ENCODE assay signal across 8 cellular contexts in the genomic region with DNA sequence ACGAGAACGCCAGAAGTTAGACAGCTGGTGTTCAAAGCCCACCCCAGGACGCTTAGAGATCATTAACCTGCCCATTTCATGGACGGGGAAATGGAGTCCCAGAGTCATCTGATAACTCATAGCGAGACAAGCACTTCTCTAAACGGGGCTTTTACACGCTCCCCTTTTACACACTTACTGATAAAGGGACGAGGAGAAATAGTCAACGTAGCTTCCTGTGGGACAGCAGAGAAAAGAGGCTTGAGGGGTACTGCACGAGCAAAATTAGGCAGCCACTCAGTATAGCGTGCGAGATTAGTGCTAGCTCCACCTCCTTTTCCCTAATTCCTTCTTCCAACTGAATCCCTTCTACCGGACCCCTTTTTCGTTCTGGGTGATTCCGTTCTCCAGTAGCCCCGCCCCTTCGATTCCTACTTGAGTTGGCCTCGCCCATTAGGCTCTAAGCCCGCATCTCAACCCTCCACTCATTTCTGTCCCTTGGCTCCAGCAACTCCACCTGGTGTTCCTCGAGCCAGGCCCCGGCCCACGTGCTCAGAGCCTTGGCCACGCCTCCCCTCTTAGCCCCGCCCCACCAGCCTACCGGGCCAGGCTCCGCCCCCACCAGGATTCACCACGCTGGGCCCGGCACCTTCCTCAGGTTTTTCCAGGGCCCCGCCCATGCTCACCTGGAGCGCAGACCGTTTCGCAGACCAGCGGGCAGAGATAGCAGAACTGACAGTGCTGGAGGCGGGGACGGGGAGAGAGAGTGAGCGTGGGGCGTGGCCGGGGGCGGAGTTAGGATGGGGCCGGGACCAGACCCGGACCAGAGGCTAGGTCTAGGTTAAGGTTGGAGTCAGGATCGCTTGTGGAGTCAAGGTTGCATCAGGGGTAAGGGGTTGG. TPM values are rescaled to one million over a fixed set of nuclear protein-coding genes. Genes with fewer than 3 reads are reported as not detected.
A peak's percentile ranks its signal among the peaks of the same experiment; 100 is the strongest.
DNase-seq lines count a peak whose midpoint lies in the region; ATAC-seq and TF ChIP-seq lines count a peak whose summit lies in the region.

No MANE protein-coding gene starts in this region.

- H3K27ac ChIP-seq in fibroblast of lung (ENCODE audit: insufficient read depth, low read length), result no peak overlapping the region

- H3K4me2 ChIP-seq in fibroblast of lung (ENCODE audit: extremely low read depth, insufficient read depth, low read length), result no peak overlapping the region

- H3K4me1 ChIP-seq in fibroblast of lung (ENCODE audit: control insufficient read depth, extremely low read depth, insufficient read depth, low read length), result peaks cover 4% of the 10 kb centered on the region

- no peaks in the 10 kb centered on the region for H3K36me3 ChIP-seq in fibroblast of lung (ENCODE audit: control insufficient read depth, insufficient read depth, low read length)

- no peaks in the 10 kb centered on the region for H3K79me2 ChIP-seq in fibroblast of lung (ENCODE audit: control insufficient read depth, insufficient read depth, low read length)

- peak; percentile 34 for DNase-seq in SKM-1 treated with dmso at 0.1 percent for 144 hours (lab: John Stamatoyannopoulos, UW; ENCODE audit: unreplicated experiment)
- no peak for DNase-seq in SKM-1 (lab: John Stamatoyannopoulos, UW; ENCODE audit: unreplicated experiment)
- DNase-seq in NCI-H187 treated with DMSO at 0.1 percent for 48 hours (lab: John Stamatoyannopoulos, UW), result peak; percentile 100
- DNase-seq in activated CD4-positive, alpha-beta T cell treated with anti-CD3 and anti-CD28 coated beads, Interleukin-2, amount 10 ng/mL, durations not matched to agents 7 days and 5 days, result peak; percentile 26
- DNase-seq in fibroblast of lung (ENCODE audit: low read depth in 2 of 2), result peak; percentile 28 to 30
- no peak for DNase-seq in T1000 (lab: John Stamatoyannopoulos, UW)

- H3K27me3 Mint-ChIP-seq in activated CD4-positive, alpha-beta T cell treated with anti-CD3 and anti-CD28 coated beads, Interleukin-2, amount 10 ng/mL, durations not matched to agents 7 days and 5 days, result peaks cover 77% of the 10 kb centered on the region
- peaks cover 15% of the 10 kb centered on the region for H3K27me3 Mint-ChIP-seq in nephron (ENCODE audit: low read depth)

- no peak overlapping the region for H3K9ac ChIP-seq in fibroblast of lung (ENCODE audit: insufficient read depth, low read length)

- H2AFZ ChIP-seq in fibroblast of lung (ENCODE audit: low read length), result no peak overlapping the region

- TF ChIP-seq CTCF in fibroblast of lung (conservative IDR thresholded peaks at IDR 0.05 in 1 of 2, IDR thresholded peaks at IDR 0.05 in 1 of 2; ENCODE audit: low read depth in 1 of 2, low read length in 2 of 2) (no peak), nephron (IDR thresholded peaks at IDR 0.05; ENCODE audit: unreplicated experiment in 3 of 3) (no peak)

- peaks cover 26% of the 10 kb centered on the region for H3K4me1 Mint-ChIP-seq in activated CD4-positive, alpha-beta T cell treated with anti-CD3 and anti-CD28 coated beads, Interleukin-2, amount 10 ng/mL, durations not matched to agents 7 days and 5 days
- peaks cover 55% of the 10 kb centered on the region for H3K4me1 Mint-ChIP-seq in nephron

- H3K4me3 ChIP-seq in fibroblast of lung (replicated peaks in 1 of 4; ENCODE audit: control extremely low read depth in 1 of 4, insufficient read depth in 1 of 4, low read depth in 3 of 4, low read length in 4 of 4), result peak overlapping the region in 1 of 4 experiments; percentile 80

- CTCF ChIA-PET in activated CD4-positive, alpha-beta T cell treated with anti-CD3 and anti-CD28 coated beads, Interleukin-2, amount 10 ng/mL, durations not matched to agents 7 days and 5 days (lab: Charles Lee), result interaction anchor here (1.1 to 2.0 kb wide), 4 partner anchors 28 to 240 kb away, joined by 3 to 10 read pairs (median 3); a partner anchor contains a TSS

- no peak overlapping the region for H3K4me3 Mint-ChIP-seq in activated CD4-positive, alpha-beta T cell treated with anti-CD3 and anti-CD28 coated beads, Interleukin-2, amount 10 ng/mL, durations not matched to agents 7 days and 5 days
- peak overlapping the region; percentile 98 to 100 (median 99) for H3K4me3 Mint-ChIP-seq in nephron

- H3K9me3 Mint-ChIP-seq in activated CD4-positive, alpha-beta T cell treated with anti-CD3 and anti-CD28 coated beads, Interleukin-2, amount 10 ng/mL, durations not matched to agents 7 days and 5 days, result no peaks in the 10 kb centered on the region
- H3K9me3 Mint-ChIP-seq in nephron, result no peaks in the 10 kb centered on the region

- no peaks in the 10 kb centered on the region for H4K20me1 ChIP-seq in fibroblast of lung (ENCODE audit: control insufficient read depth, extremely low read depth, insufficient read depth, low read length)

- H3K27ac Mint-ChIP-seq in activated CD4-positive, alpha-beta T cell treated with anti-CD3 and anti-CD28 coated beads, Interleukin-2, amount 10 ng/mL, durations not matched to agents 7 days and 5 days, result no peak overlapping the region
- peak overlapping the region; percentile 69 to 95 (median 90) for H3K27ac Mint-ChIP-seq in nephron

- ATAC-seq in HG03159 (IDR thresholded peaks at IDR 0.05; ENCODE audit: unreplicated experiment), result no peak

- no peaks in the 10 kb centered on the region for H3K9me3 ChIP-seq in fibroblast of lung (ENCODE audit: control insufficient read depth, insufficient read depth, low read depth, low read length)

- peaks cover 9% of the 10 kb centered on the region for H3K36me3 Mint-ChIP-seq in activated CD4-positive, alpha-beta T cell treated with anti-CD3 and anti-CD28 coated beads, Interleukin-2, amount 10 ng/mL, durations not matched to agents 7 days and 5 days (ENCODE audit: low read depth)
- H3K36me3 Mint-ChIP-seq in nephron (ENCODE audit: low read depth), result no peaks in the 10 kb centered on the region

- peaks cover 4% of the 10 kb centered on the region for H3K27me3 ChIP-seq in fibroblast of lung (ENCODE audit: control insufficient read depth, insufficient read depth, low read length)

- POLR2A ChIA-PET in activated CD4-positive, alpha-beta T cell treated with anti-CD3 and anti-CD28 coated beads, Interleukin-2, amount 10 ng/mL, durations not matched to agents 7 days and 5 days (lab: Charles Lee), result interaction anchor here (0.7 kb wide), 1 partner anchor 48 kb away, joined by 8 read pairs; no protein-coding TSS in a partner anchor

RNA-seq across cellular contexts. Expression of a gene that starts 3.6 kb away (rescaled TPM):
- not detected for total RNA-seq in activated CD4-positive, alpha-beta T cell treated with anti-CD3 and anti-CD28 coated beads, Interleukin-2, amount 10 ng/mL, durations not matched to agents 7 days and 5 days
- under 0.01 TPM in 1 of 2 replicates, not detected in the other for total RNA-seq in fibroblast of lung
- polyA plus RNA-seq in fibroblast of lung, result 0.16 TPM in 1 of 2 replicates, not detected in the other
- 0.16 TPM in 1 of 2 replicates, not detected in the other for polyA plus RNA-seq in fibroblast of lung (2012)
- not detected in 2 replicates for polyA minus RNA-seq in fibroblast of lung (ENCODE audit: low replicate concordance)

RNA-seq across cellular contexts. Expression of a gene that starts 6.0 kb away (rescaled TPM):
- under 1 TPM; 0.25 to 0.33 TPM for total RNA-seq in activated CD4-positive, alpha-beta T cell treated with anti-CD3 and anti-CD28 coated beads, Interleukin-2, amount 10 ng/mL, durations not matched to agents 7 days and 5 days
- 6.9 and 18.7 TPM in 2 replicates for total RNA-seq in fibroblast of lung
- 6.1 and 6.7 TPM in 2 replicates for polyA plus RNA-seq in fibroblast of lung
- 11.5 and 14.9 TPM in 2 replicates for polyA plus RNA-seq in fibroblast of lung (2012)
- polyA minus RNA-seq in fibroblast of lung (ENCODE audit: low replicate concordance), result 13.0 and 18.7 TPM in 2 replicates

RNA-seq across cellular contexts. Expression of a gene that starts 32.2 kb away (rescaled TPM):
- 1 to 10 TPM; 1.6 TPM for total RNA-seq in activated CD4-positive, alpha-beta T cell treated with anti-CD3 and anti-CD28 coated beads, Interleukin-2, amount 10 ng/mL, durations not matched to agents 7 days and 5 days
- 0.77 and 1.3 TPM in 2 replicates for total RNA-seq in fibroblast of lung
- polyA plus RNA-seq in fibroblast of lung, result 0.37 and 0.62 TPM in 2 replicates
- polyA plus RNA-seq in fibroblast of lung (2012), result 1.0 and 1.1 TPM in 2 replicates
- polyA minus RNA-seq in fibroblast of lung (ENCODE audit: low replicate concordance), result 0.59 and 2.8 TPM in 2 replicates

RNA-seq across cellular contexts. Expression of a gene that starts 32.6 kb away (rescaled TPM):
- 1 to 10 TPM; 1.0 to 1.3 TPM for total RNA-seq in activated CD4-positive, alpha-beta T cell treated with anti-CD3 and anti-CD28 coated beads, Interleukin-2, amount 10 ng/mL, durations not matched to agents 7 days and 5 days
- 0.51 and 0.83 TPM in 2 replicates for total RNA-seq in fibroblast of lung
- polyA plus RNA-seq in fibroblast of lung, result 0.27 and 0.30 TPM in 2 replicates
- 0.39 and 0.64 TPM in 2 replicates for polyA plus RNA-seq in fibroblast of lung (2012)
- not detected in 2 replicates for polyA minus RNA-seq in fibroblast of lung (ENCODE audit: low replicate concordance)

RNA-seq across cellular contexts. Expression of a gene that starts 37.4 kb away (rescaled TPM):
- total RNA-seq in activated CD4-positive, alpha-beta T cell treated with anti-CD3 and anti-CD28 coated beads, Interleukin-2, amount 10 ng/mL, durations not matched to agents 7 days and 5 days, result 1 to 10 TPM; 5.6 TPM
- 8.0 and 10.9 TPM in 2 replicates for total RNA-seq in fibroblast of lung
- 2.6 TPM in 2 replicates for polyA plus RNA-seq in fibroblast of lung
- 5.5 and 6.9 TPM in 2 replicates for polyA plus RNA-seq in fibroblast of lung (2012)
- 0.75 and 1.6 TPM in 2 replicates for polyA minus RNA-seq in fibroblast of lung (ENCODE audit: low replicate concordance)

Comparison
In these comparisons a context has a peak if more than half of its experiments do, and no peak if none do; other contexts are left out.
1. DNase-seq: peak in SKM-1 treated with dmso at 0.1 percent for 144 hours (single experiment), NCI-H187 treated with DMSO at 0.1 percent for 48 hours (single experiment), activated CD4-positive, alpha-beta T cell treated with anti-CD3 and anti-CD28 coated beads, Interleukin-2, amount 10 ng/mL, durations not matched to agents 7 days and 5 days (single experiment) and fibroblast of lung (2 of 2); none in SKM-1 (single experiment) and T1000 (single experiment).